Comparison of ENCODE assay signal across 22 cellular contexts in genomic region chr1:236736761-236737160, GRCh38. TPM values are rescaled to one million over a fixed set of nuclear protein-coding genes. Genes with fewer than 3 reads are reported as not detected.
A peak's percentile ranks its signal among the peaks of the same experiment; 100 is the strongest.
DNase-seq lines count a peak whose midpoint lies in the region; ATAC-seq, FAIRE-seq and TF ChIP-seq lines count a peak whose summit lies in the region.
"Had no signal": no experiment of that assay in that cellular context is flagged by ENCODE, and none has a peak within 500 bp of the region (broad histone marks: within the 10 kb centered on the region; RNA-seq: fewer than 3 reads in every experiment).

No MANE protein-coding gene starts in this region.

- peak; percentile 76 for FAIRE-seq in HTR-8/SVneo (lab: Jason Lieb, UNC)
- FAIRE-seq: H54, HepG2 had no signal

- TF ChIP-seq POLR2A in ovary (IDR thresholded peaks at IDR 0.05): no peak

- H3K4me3 ChIP-seq in right atrium auricular region (no peak overlapping the region), endodermal cell (ENCODE audit: low read length) (no peak overlapping the region), ovary (no peak overlapping the region)
- H3K4me3 ChIP-seq: BLaER1, GM23338 had no signal

- H3K27me3 Mint-ChIP-seq in endodermal cell (ENCODE audit: insufficient read depth) (no peaks in the 10 kb centered on the region), glutamatergic neuron (ENCODE audit: unreplicated experiment) (peaks cover 2% of the 10 kb centered on the region)
- H3K27me3 Mint-ChIP-seq: IgD-negative memory B cell had no signal

- H3K36me3 ChIP-seq in right atrium auricular region (peaks cover 94% of the 10 kb centered on the region), endodermal cell (ENCODE audit: control insufficient read depth, insufficient read depth, low read length) (no peaks in the 10 kb centered on the region), ovary (no peaks in the 10 kb centered on the region)
- H3K36me3 ChIP-seq: BLaER1 had no signal

- peaks cover 0 to 24% of the 10 kb centered on the region in 2 donors for H3K4me1 ChIP-seq in right atrium auricular region
- H3K4me1 ChIP-seq in endodermal cell (ENCODE audit: control insufficient read depth, insufficient read depth, low read length): no peaks in the 10 kb centered on the region
- H3K4me1 ChIP-seq in ovary (ENCODE audit: insufficient read depth): no peaks in the 10 kb centered on the region
- H3K4me1 ChIP-seq: BLaER1 had no signal

- H3K9me3 Mint-ChIP-seq in endodermal cell: no peaks in the 10 kb centered on the region
- H3K9me3 Mint-ChIP-seq in glutamatergic neuron (ENCODE audit: unreplicated experiment): peaks cover 8% of the 10 kb centered on the region
- H3K9me3 Mint-ChIP-seq: IgD-negative memory B cell had no signal

- H3K36me3 Mint-ChIP-seq in endodermal cell (ENCODE audit: low read depth) (peaks cover 5% of the 10 kb centered on the region), glutamatergic neuron (ENCODE audit: unreplicated experiment) (peaks cover 9% of the 10 kb centered on the region)
- H3K36me3 Mint-ChIP-seq: CD14-positive monocyte had no signal

- H3K27ac ChIP-seq in right atrium auricular region (peak overlapping the region; percentile 21 to 23), endodermal cell (ENCODE audit: low read depth, low read length) (no peak overlapping the region), ovary (no peak overlapping the region)
- H3K27ac ChIP-seq: BLaER1, HL-60 had no signal

- WGBS in endodermal cell (ENCODE audit: insufficient coverage in 1 of 2, insufficient read length in 1 of 2), 2 experiments: 92 to 98% methylated on average over 8 to 15 of the region's 15 CpGs
- WGBS in ovary, 3 donors: 90 to 92% (median 91%) methylated on average over 15 of the region's 15 CpGs

- TF ChIP-seq EP300 in ovary (IDR thresholded peaks at IDR 0.05): no peak

- H3K9me3 ChIP-seq in right atrium auricular region (no peaks in the 10 kb centered on the region), endodermal cell (ENCODE audit: control insufficient read depth, low read length) (no peaks in the 10 kb centered on the region), ovary (no peaks in the 10 kb centered on the region)
- H3K9me3 ChIP-seq: BLaER1 had no signal

- DNase-seq in right atrium auricular region (ENCODE audit: low spot score): no peak
- no peak for DNase-seq in left cardiac atrium
- DNase-seq in HTR-8/SVneo (ENCODE audit: insufficient read length, low spot score): no peak
- no peak for DNase-seq in endodermal cell
- no peak for DNase-seq in ovary
- DNase-seq in glutamatergic neuron: no peak
- DNase-seq in GM19240 (ENCODE audit: insufficient read length, low spot score): no peak
- DNase-seq: 8988T; CD4-positive, alpha-beta memory T cell; DMS153; DMS79 treated with DMSO at 0.1 percent for 48 hours; GF-D8; HFFc6 had no signal

- intact Hi-C loops in left cardiac atrium (cut with DNase I): no loop called here
- intact Hi-C loops in ovary (cut with DNase I): no loop called here

- peaks cover 3% of the 10 kb centered on the region for H3K4me1 Mint-ChIP-seq in endodermal cell
- no peaks in the 10 kb centered on the region for H3K4me1 Mint-ChIP-seq in glutamatergic neuron (ENCODE audit: low read depth, unreplicated experiment)
- H3K4me1 Mint-ChIP-seq: CD14-positive monocyte had no signal

- ATAC-seq in left cardiac atrium: no peak
- ATAC-seq: GM23338, HCT116, HepG2 had no signal

- no peak overlapping the region for H3K4me3 Mint-ChIP-seq in endodermal cell
- H3K4me3 Mint-ChIP-seq in glutamatergic neuron (ENCODE audit: unreplicated experiment): no peak overlapping the region
- H3K4me3 Mint-ChIP-seq: CD14-positive monocyte; CD4-positive, alpha-beta memory T cell; GM23338; HFFc6; IgD-negative memory B cell had no signal

- peak overlapping the region; percentile 2 for H3K27ac Mint-ChIP-seq in endodermal cell
- no peak overlapping the region for H3K27ac Mint-ChIP-seq in glutamatergic neuron (ENCODE audit: unreplicated experiment)
- H3K27ac Mint-ChIP-seq: CD14-positive monocyte; CD4-positive, alpha-beta memory T cell; GM23338; HFFc6; IgD-negative memory B cell had no signal

- H3K9ac ChIP-seq in endodermal cell (ENCODE audit: extremely low read depth, low read length, poor library complexity, severe bottlenecking): no peak overlapping the region
- H3K9ac ChIP-seq: BLaER1 had no signal

- H3K27me3 ChIP-seq in right atrium auricular region (no peaks in the 10 kb centered on the region), endodermal cell (ENCODE audit: control insufficient read depth, insufficient read depth, low read length, poor library complexity, severe bottlenecking) (no peaks in the 10 kb centered on the region), ovary (no peaks in the 10 kb centered on the region)
- H3K27me3 ChIP-seq: BLaER1 had no signal

- no peak for TF ChIP-seq CTCF in right atrium auricular region (IDR thresholded peaks at IDR 0.05)
- no peak for TF ChIP-seq CTCF in endodermal cell (conservative IDR thresholded peaks at IDR 0.05)
- no peak for TF ChIP-seq CTCF in ovary (IDR thresholded peaks at IDR 0.05)
- TF ChIP-seq CTCF in glutamatergic neuron (IDR thresholded peaks at IDR 0.05; ENCODE audit: partially characterized antibody, unreplicated experiment): no peak

RNA-seq across cellular contexts. Expression of gene ACTN2, which starts 50.5 kb away (rescaled TPM):
- 1,000 to 10,000 TPM in 1 of 2 donors, 100 to 1,000 TPM in 1; 595 to 1,486 TPM for total RNA-seq in right atrium auricular region
- 1,000 to 10,000 TPM; 1,411 to 1,679 TPM for total RNA-seq in left cardiac atrium
- 1 to 10 TPM in 1 of 2 donors, under 1 TPM in 1; 0.79 to 2.2 TPM for total RNA-seq in endodermal cell
- polyA plus RNA-seq in endodermal cell (2013, experiment 1 of 2): 1.9 TPM
- 1.2 TPM for polyA plus RNA-seq in endodermal cell (2013, experiment 2 of 2)
- 1 to 10 TPM in 3 of 7 donors, under 1 TPM in 4; 0.34 to 2.7 (median 0.83) TPM for total RNA-seq in ovary
- 1 to 10 TPM; 1.1 to 1.6 TPM for polyA plus RNA-seq in ovary
- total RNA-seq in glutamatergic neuron (ENCODE audit: unreplicated experiment): 2.7 TPM
- total RNA-seq: CD4-positive, alpha-beta memory T cell; HFFc6 had no signal
- polyA plus RNA-seq: AG04450; CD14-positive monocyte; CD4-positive, alpha-beta memory T cell; IgD-negative memory B cell had no signal

RNA-seq across cellular contexts. Expression of gene MTR, which starts 58.3 kb away (rescaled TPM):
- total RNA-seq in right atrium auricular region (10 to 100 TPM; 21.8 to 30.4 TPM), left cardiac atrium (10 to 100 TPM; 33.4 to 44.7 TPM), endodermal cell (10 to 100 TPM; 28.5 to 29.5 TPM), ovary (10 to 100 TPM; 26.1 to 60.8 (median 51.9) TPM), glutamatergic neuron (ENCODE audit: unreplicated experiment) (33.2 TPM)
- polyA plus RNA-seq in endodermal cell (2013, experiment 1 of 2): 12.0 TPM
- 12.2 TPM for polyA plus RNA-seq in endodermal cell (2013, experiment 2 of 2)
- polyA plus RNA-seq in ovary: 10 to 100 TPM; 10.2 to 21.9 TPM

Comparison
In these comparisons a context has a peak if more than half of its experiments do, and no peak if none do; other contexts are left out.
1. H3K27ac ChIP-seq: peak in right atrium auricular region (2 of 2); none in endodermal cell (single experiment) and ovary (0 of 2).
2. RNA of gene ACTN2, which starts 50.5 kb away (total RNA-seq): 1,411 to 1,679 TPM in left cardiac atrium and 595 to 1,486 TPM in right atrium auricular region; 2.7 TPM in glutamatergic neuron (single experiment), 0.79 to 2.2 TPM in endodermal cell and 0.34 to 2.7 TPM in ovary; every median in the first group is over 100 times any median in the second.